ENCODE assay signal across 11 cellular contexts in the genomic region with DNA sequence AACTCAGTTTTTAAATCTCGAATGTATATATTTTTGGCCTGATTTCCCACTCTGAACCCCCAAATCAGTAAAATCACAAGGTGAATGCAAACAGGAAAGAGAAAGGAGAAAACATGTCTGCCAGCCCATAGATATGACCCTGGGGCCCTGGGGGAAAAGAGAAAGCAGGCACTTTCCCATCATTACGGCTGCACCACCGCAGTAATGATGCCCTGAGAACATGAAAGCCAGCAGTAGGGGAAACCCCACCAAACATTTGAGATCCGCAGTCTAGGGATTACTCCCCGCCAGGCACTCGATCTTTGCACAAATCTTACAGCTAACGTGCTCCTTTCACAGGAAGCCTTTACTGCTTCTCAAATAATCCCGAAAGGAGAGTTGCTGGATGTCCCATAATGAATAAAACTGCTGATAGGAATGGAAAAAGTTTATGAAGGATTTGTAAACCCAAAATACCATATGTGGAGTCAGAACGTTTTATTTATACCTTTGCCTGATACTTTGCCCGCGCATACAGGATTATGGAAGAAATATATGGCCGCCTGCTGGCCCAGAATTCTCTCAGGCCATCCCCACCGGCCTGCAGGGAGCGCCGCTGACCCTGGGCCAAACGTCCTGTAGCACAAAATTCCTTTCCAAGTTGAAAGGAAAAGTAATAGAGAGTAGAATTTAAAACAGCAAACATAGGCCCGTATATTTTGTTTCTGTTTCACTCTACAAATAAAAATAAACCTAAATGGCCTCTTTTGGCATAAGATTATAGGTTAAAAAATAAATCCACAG.
DNase-seq lines count a peak whose midpoint lies in the region; ATAC-seq and TF ChIP-seq lines count a peak whose summit lies in the region.
"Had no signal": no experiment of that assay in that cellular context is flagged by ENCODE, and none has a peak within 500 bp of the region (broad histone marks: within the 10 kb centered on the region; RNA-seq: fewer than 3 reads in every experiment).

No MANE protein-coding gene starts in this region.

- peak; percentile 41 for ATAC-seq in GM19025 (IDR thresholded peaks at IDR 0.05; ENCODE audit: low read depth, unreplicated experiment)
- peak; percentile 33 for ATAC-seq in HG02981 (IDR thresholded peaks at IDR 0.05; ENCODE audit: unreplicated experiment)

- H3K4me3 ChIP-seq in BLaER1 (no peak overlapping the region), colonic mucosa (no peak overlapping the region)

- H3K9me3 Mint-ChIP-seq in activated T-helper 1 cell treated with anti-CD3 and anti-CD28 coated beads, Interleukin-12 subunit alpha, Interleukin-12 subunit beta, Interleukin-2, Interleukin-4 antibody, amounts not matched to agents 30 ng/mL and 10 ng/mL and 1 ng/mL, durations not matched to agents 14 hours and 24 hours and 36 hours, result peaks cover 28% of the 10 kb centered on the region

- peak overlapping the region; percentile 84 for H3K27ac ChIP-seq in BLaER1
- no peak overlapping the region for H3K27ac ChIP-seq in colonic mucosa

- H3K27me3 Mint-ChIP-seq in activated T-helper 1 cell treated with anti-CD3 and anti-CD28 coated beads, Interleukin-12 subunit alpha, Interleukin-12 subunit beta, Interleukin-2, Interleukin-4 antibody, amounts not matched to agents 30 ng/mL and 10 ng/mL and 1 ng/mL, durations not matched to agents 14 hours and 24 hours and 36 hours (ENCODE audit: insufficient read depth), result no peaks in the 10 kb centered on the region

- H3K27me3 ChIP-seq in BLaER1 (no peaks in the 10 kb centered on the region), colonic mucosa (no peaks in the 10 kb centered on the region)

- H3K36me3 Mint-ChIP-seq in activated T-helper 1 cell treated with anti-CD3 and anti-CD28 coated beads, Interleukin-12 subunit alpha, Interleukin-12 subunit beta, Interleukin-2, Interleukin-4 antibody, amounts not matched to agents 30 ng/mL and 10 ng/mL and 1 ng/mL, durations not matched to agents 14 hours and 24 hours and 36 hours (ENCODE audit: low read depth), result peaks cover 28% of the 10 kb centered on the region

- H3K4me1 ChIP-seq in BLaER1, result peaks cover 75% of the 10 kb centered on the region
- peaks cover 4% of the 10 kb centered on the region for H3K4me1 ChIP-seq in colonic mucosa

- TF ChIP-seq CTCF in colonic mucosa (IDR thresholded peaks at IDR 0.05), result no peak

- peak overlapping the region; percentile 85 for H3K4me2 ChIP-seq in BLaER1

- H3K4me3 Mint-ChIP-seq in activated T-helper 1 cell treated with anti-CD3 and anti-CD28 coated beads, Interleukin-12 subunit alpha, Interleukin-12 subunit beta, Interleukin-2, Interleukin-4 antibody, amounts not matched to agents 30 ng/mL and 10 ng/mL and 1 ng/mL, durations not matched to agents 14 hours and 24 hours and 36 hours, result peak overlapping the region; percentile 71

- H3K36me3 ChIP-seq in BLaER1 (no peaks in the 10 kb centered on the region), colonic mucosa (no peaks in the 10 kb centered on the region)

- H3K9ac ChIP-seq in BLaER1, result 0 out of 2 replicates have a peak overlapping the region, but pooled peaks have one; percentile 59
- H3K9ac ChIP-seq in colonic mucosa (ENCODE audit: low read depth in 2 of 2, low read length in 2 of 2), result no peak overlapping the region

- H3K9me3 ChIP-seq in BLaER1 (peaks cover 14% of the 10 kb centered on the region), colonic mucosa (no peaks in the 10 kb centered on the region)

- DNase-seq in activated T-helper 1 cell treated with anti-CD3 and anti-CD28 coated beads, Interleukin-12 subunit alpha, Interleukin-12 subunit beta, Interleukin-2, Interleukin-4 antibody, amounts not matched to agents 30 ng/mL and 10 ng/mL and 1 ng/mL, durations not matched to agents 14 hours and 24 hours and 36 hours (ENCODE audit: low spot score), result no peak
- no peak for DNase-seq in colonic mucosa
- DNase-seq in cardiac septum (ENCODE audit: low spot score), result no peak
- DNase-seq in NOMO-1 (lab: John Stamatoyannopoulos, UW; ENCODE audit: unreplicated experiment in 2 of 2), result no peak
- no peak for DNase-seq in activated gamma-delta T cell (lab: John Stamatoyannopoulos, UW)
- DNase-seq: MV-4-11; SHP77; stimulated activated CD4-positive, alpha-beta T cell treated with anti-CD3 and anti-CD28 coated beads, Interleukin-4, amount 100 ng/mL, for 4 hours had no signal

- H3K27ac Mint-ChIP-seq in activated T-helper 1 cell treated with anti-CD3 and anti-CD28 coated beads, Interleukin-12 subunit alpha, Interleukin-12 subunit beta, Interleukin-2, Interleukin-4 antibody, amounts not matched to agents 30 ng/mL and 10 ng/mL and 1 ng/mL, durations not matched to agents 14 hours and 24 hours and 36 hours, result peak overlapping the region; percentile 96

- peaks cover 60% of the 10 kb centered on the region for H3K4me1 Mint-ChIP-seq in activated T-helper 1 cell treated with anti-CD3 and anti-CD28 coated beads, Interleukin-12 subunit alpha, Interleukin-12 subunit beta, Interleukin-2, Interleukin-4 antibody, amounts not matched to agents 30 ng/mL and 10 ng/mL and 1 ng/mL, durations not matched to agents 14 hours and 24 hours and 36 hours (ENCODE audit: low read depth)

- intact Hi-C loops in activated T-helper 1 cell treated with anti-CD3 and anti-CD28 coated beads, Interleukin-12 subunit alpha, Interleukin-12 subunit beta, Interleukin-2, Interleukin-4 antibody, amounts not matched to agents 30 ng/mL and 10 ng/mL and 1 ng/mL, durations not matched to agents 14 hours and 24 hours and 36 hours (cut with micrococcal nuclease), result loop anchor here (5.0 to 10.0 kb wide), 7 partner anchors 59 to 1782 kb away; a partner anchor contains a TSS
- intact Hi-C loops in colonic mucosa (cut with DNase I), result no loop called here
- intact Hi-C loops in cardiac septum (cut with DNase I), result no loop called here

- no peaks in the 10 kb centered on the region for H4K20me1 ChIP-seq in BLaER1
